Comparison of ENCODE assay signal across 20 cellular contexts in genomic region chr19:47379398-47379938, GRCh38. TPM values are rescaled to one million over a fixed set of nuclear protein-coding genes. Genes with fewer than 3 reads are reported as not detected.
DNase-seq lines count a peak whose midpoint lies in the region; ATAC-seq and TF ChIP-seq lines count a peak whose summit lies in the region.
"Had no signal": no experiment of that assay in that cellular context is flagged by ENCODE, and none has a peak within 500 bp of the region (broad histone marks: within the 10 kb centered on the region; RNA-seq: fewer than 3 reads in every experiment).

No MANE protein-coding gene starts in this region.

- H3F3A ChIP-seq in PC-9 (ENCODE audit: insufficient read depth, low read depth) = peaks cover 39% of the 10 kb centered on the region

- no peaks in the 10 kb centered on the region for H3K4me1 ChIP-seq in PC-9 (replicated peaks; ENCODE audit: insufficient read depth)
- no peaks in the 10 kb centered on the region for H3K4me1 ChIP-seq in uterus
- H3K4me1 ChIP-seq: ascending aorta, parathyroid adenoma, SJSA1 had no signal

- TF ChIP-seq POLR2A in uterus (IDR thresholded peaks at IDR 0.05) = no peak

- TF ChIP-seq CTCF in PC-9 (conservative IDR thresholded peaks at IDR 0.05) = no peak
- no peak for TF ChIP-seq CTCF in uterus (IDR thresholded peaks at IDR 0.05)

- H4K20me1 ChIP-seq in PC-9 (ENCODE audit: insufficient read depth) = peaks cover 5% of the 10 kb centered on the region

- H3K9me2 ChIP-seq in PC-9 (ENCODE audit: insufficient read depth) = no peaks in the 10 kb centered on the region

- H3K36me3 ChIP-seq in PC-9 (ENCODE audit: low read depth) (peaks cover 11% of the 10 kb centered on the region), uterus (no peaks in the 10 kb centered on the region)

- POLR2A ChIA-PET in PC-9 (lab: Charles Lee; ENCODE audit: unreplicated experiment) = no interaction called here

- ATAC-seq in GM19395 (IDR thresholded peaks at IDR 0.05; ENCODE audit: unreplicated experiment) = no peak
- ATAC-seq: stimulated activated naive CD8-positive, alpha-beta T cell treated with anti-CD3 and anti-CD28 coated beads, Interleukin-15, Interleukin-2, amounts not matched to agents 100 U/mL and 50 U/mL, for 24 hours had no signal

- H3K9me3 ChIP-seq in PC-9 (ENCODE audit: insufficient read depth, low read depth) (no peaks in the 10 kb centered on the region), uterus (no peaks in the 10 kb centered on the region)
- H3K9me3 ChIP-seq: ascending aorta, SJSA1 had no signal

- no TSS peak for BruUV-seq in PC-9 (replicated peaks; lab: Mats Ljungman, UMichigan)

- H2AFZ ChIP-seq in PC-9 = no peak overlapping the region
- H2AFZ ChIP-seq: parathyroid adenoma had no signal

- CTCF ChIA-PET in PC-9 (lab: Charles Lee) = no interaction called here

- intact Hi-C loops in head of caudate nucleus (cut with DNase I) (no loop called here), posterior cingulate gyrus (cut with DNase I) (no loop called here), PC-9 (cut with micrococcal nuclease; ENCODE audit: unreplicated experiment) (no loop called here), uterus (cut with DNase I; ENCODE audit: low total_unique reads) (no loop called here)

- H3K4me3 ChIP-seq in PC-9 (no peak overlapping the region), uterus (no peak overlapping the region)
- H3K4me3 ChIP-seq: ascending aorta, coronary artery, SJSA1 had no signal

- H3K27ac ChIP-seq in PC-9 (no peak overlapping the region), uterus (no peak overlapping the region)
- H3K27ac ChIP-seq: ascending aorta, coronary artery, KMS-11, parathyroid adenoma, SJSA1 had no signal

- H3K27me3 ChIP-seq in PC-9 (ENCODE audit: insufficient read depth, low read depth) = no peaks in the 10 kb centered on the region
- H3K27me3 ChIP-seq in uterus = no peaks in the 10 kb centered on the region
- H3K27me3 ChIP-seq: ascending aorta, SJSA1 had no signal

- H3K4me2 ChIP-seq in PC-9 = no peak overlapping the region
- H3K4me2 ChIP-seq: KMS-11 had no signal

- DNase-seq in DMS 273 (lab: John Stamatoyannopoulos, UW; ENCODE audit: unreplicated experiment) (peak; percentile 86), NCI-H82 (lab: John Stamatoyannopoulos, UW) (peak; percentile 71), head of caudate nucleus (peak; percentile 46 to 90 (median 76)), posterior cingulate gyrus (peak; percentile 73 to 97 (median 78)), NCI-H2196 treated with DMSO at 0.1 percent for 48 hours (lab: John Stamatoyannopoulos, UW; ENCODE audit: unreplicated experiment) (no peak), PC-9 (no peak), uterus (no peak)
- DNase-seq: activated CD4-positive, alpha-beta T cell treated with anti-CD3 and anti-CD28 coated beads for 1 hour; activated effector memory CD4-positive, alpha-beta T cell treated with anti-CD3 and anti-CD28 coated beads, Interleukin-2, amount 50 U/mL, for 16 hours; NCI-H1436; NCI-H510A treated with DMSO at 0.1 percent for 48 hours; stimulated activated naive CD8-positive, alpha-beta T cell treated with anti-CD3 and anti-CD28 coated beads, Interleukin-15, Interleukin-2, amounts not matched to agents 100 U/mL and 50 U/mL, for 24 hours; T1000 had no signal

- no peaks in the 10 kb centered on the region for H3K79me2 ChIP-seq in PC-9 (ENCODE audit: low read depth)
- H3K79me2 ChIP-seq: parathyroid adenoma had no signal

RNA-seq across cellular contexts. Expression of gene DHX34, which starts 30.4 kb away (rescaled TPM):
- total RNA-seq in PC-9 (2021) (23.0 TPM in 2 replicates), uterus (10 to 100 TPM; 11.5 to 17.3 (median 15.8) TPM)

RNA-seq across cellular contexts. Expression of gene MEIS3, which starts 39.9 kb away (rescaled TPM):
- total RNA-seq in PC-9 (2021) (1.9 and 4.9 TPM in 2 replicates), uterus (100 to 1,000 TPM in 1 of 4 donors, 10 to 100 TPM in 3; 28.9 to 133 (median 75.0) TPM)
- total RNA-seq: mononuclear cell had no signal

RNA-seq across cellular contexts. Expression of gene C5AR2, which starts 47.5 kb away (rescaled TPM):
- not detected in 2 replicates for total RNA-seq in PC-9 (2021)
- under 1 TPM in 3 of 4 donors, not detected in 1; 0.29 to 0.69 (median 0.64) TPM for total RNA-seq in uterus
- total RNA-seq: SJSA1 had no signal

Comparison
In these comparisons a context has a peak if more than half of its experiments do, and no peak if none do; other contexts are left out.
1. DNase-seq: peak in DMS 273 (single experiment), NCI-H82 (single experiment), head of caudate nucleus (42 of 42) and posterior cingulate gyrus (10 of 10); none in NCI-H2196 treated with DMSO at 0.1 percent for 48 hours (single experiment), PC-9 (0 of 2) and uterus (0 of 2).